8 cellular contexts compared by ENCODE assay signal in genomic region chr1:35715568-35716002, GRCh38. TPM values are rescaled to one million over a fixed set of nuclear protein-coding genes. Genes with fewer than 3 reads are reported as not detected.
DNase-seq lines count a peak whose midpoint lies in the region; ATAC-seq lines count a peak whose summit lies in the region.

No MANE protein-coding gene starts in this region.

- ATAC-seq in HG02885 (IDR thresholded peaks at IDR 0.05; ENCODE audit: poor library complexity, unreplicated experiment) (peak; percentile 54), GM21576 (IDR thresholded peaks at IDR 0.05; ENCODE audit: unreplicated experiment) (no peak)

- DNase-seq in DMS79 treated with DMSO at 0.1 percent for 48 hours (lab: John Stamatoyannopoulos, UW) = peak; percentile 74
- DNase-seq in NCI-H526 (lab: John Stamatoyannopoulos, UW) = peak; percentile 81 to 96
- DNase-seq in activated CD4-positive, alpha-beta T cell treated with anti-CD3 and anti-CD28 coated beads, Interleukin-2, amount 50 U/mL, for 1 hour = peak; percentile 80
- peak; percentile 47 for DNase-seq in dedifferentiated amniotic fluid mesenchymal stem cell (ENCODE audit: extremely low spot score)
- DNase-seq in lung microvascular endothelial cell (ENCODE audit: low read depth in 2 of 2) = peak; percentile 76 to 81
- peak; percentile 44 for DNase-seq in stimulated activated CD8-positive, alpha-beta memory T cell treated with anti-CD3 and anti-CD28 coated beads, Interleukin-15, amount 100 ng/mL, for 24 hours (ENCODE audit: low read depth)

RNA-seq across cellular contexts. Expression of gene C1orf216, which starts 3.1 kb away (rescaled TPM):
- 12.2 and 17.1 TPM in 2 replicates for total RNA-seq in lung microvascular endothelial cell

RNA-seq across cellular contexts. Expression of gene CLSPN, which starts 54.2 kb away (rescaled TPM):
- total RNA-seq in lung microvascular endothelial cell = 3.0 and 7.6 TPM in 2 replicates
